19 cellular contexts compared by ENCODE assay signal in genomic region chr6:11397622-11398450, GRCh38.
DNase-seq lines count a peak whose midpoint lies in the region; ATAC-seq, FAIRE-seq and TF ChIP-seq lines count a peak whose summit lies in the region.
"Had no signal": no experiment of that assay in that cellular context is flagged by ENCODE, and none has a peak within 500 bp of the region (broad histone marks: within the 10 kb centered on the region; RNA-seq: fewer than 3 reads in every experiment).

No MANE protein-coding gene starts in this region.

- H3K9me3 Mint-ChIP-seq in neural crest cell, result peaks cover 16% of the 10 kb centered on the region
- H3K9me3 Mint-ChIP-seq: IgD-negative memory B cell had no signal

- H3K4me3 ChIP-seq in NB4 (ENCODE audit: low read depth, low read length), result no peak overlapping the region
- H3K4me3 ChIP-seq in K562, result no peak overlapping the region
- no peak overlapping the region for H3K4me3 ChIP-seq in right atrium auricular region
- H3K4me3 ChIP-seq in MM.1S (ENCODE audit: low read length), result no peak overlapping the region
- H3K4me3 ChIP-seq: SJSA1 had no signal

- 2% methylated on average over 5 of the region's 5 CpGs for WGBS in K562 (ENCODE audit: insufficient coverage, low coverage, missing lambda C conversion rate)

- no peaks in the 10 kb centered on the region for H3K36me3 ChIP-seq in K562 (ENCODE audit: control insufficient read depth, insufficient read depth, low read length)
- no peaks in the 10 kb centered on the region for H3K36me3 ChIP-seq in right atrium auricular region
- H3K36me3 ChIP-seq in MM.1S (replicated peaks; ENCODE audit: insufficient read depth, low read length), result no peaks in the 10 kb centered on the region
- H3K36me3 ChIP-seq: SJSA1 had no signal

- H3K9me3 ChIP-seq in K562 (replicated peaks; ENCODE audit: control insufficient read depth, insufficient read depth, low read depth, low read length) (no peaks in the 10 kb centered on the region), right atrium auricular region (no peaks in the 10 kb centered on the region), MM.1S (replicated peaks; ENCODE audit: insufficient read depth, low read length) (no peaks in the 10 kb centered on the region), T-helper 17 cell (ENCODE audit: control insufficient read depth, low read length, poor library complexity, severe bottlenecking) (no peaks in the 10 kb centered on the region)
- H3K9me3 ChIP-seq: SJSA1 had no signal

- no peaks in the 10 kb centered on the region for H3K9me2 ChIP-seq in MM.1S (replicated peaks; ENCODE audit: insufficient read depth, low read length)

- TF ChIP-seq EP300 in K562 (IDR thresholded peaks at IDR 0.05; ENCODE audit: low read length), result no peak

- no peaks in the 10 kb centered on the region for H3K36me3 Mint-ChIP-seq in neural crest cell (ENCODE audit: low read depth)
- H3K36me3 Mint-ChIP-seq in T-helper 17 cell (ENCODE audit: low read depth), result peaks cover 7% of the 10 kb centered on the region
- H3K36me3 Mint-ChIP-seq: CD4-positive, CD25-positive, alpha-beta regulatory T cell had no signal

- TF ChIP-seq POLR2A in NB4 (IDR thresholded peaks at IDR 0.05; ENCODE audit: extremely low read depth, insufficient read length) (no peak), K562 (conservative IDR thresholded peaks at IDR 0.05) (no peak)

- H3K27ac Mint-ChIP-seq in neural crest cell (ENCODE audit: unreplicated experiment), result peak overlapping the region; percentile 12
- no peak overlapping the region for H3K27ac Mint-ChIP-seq in T-helper 17 cell

- H4K20me1 ChIP-seq in K562 (replicated peaks; ENCODE audit: control insufficient read depth, insufficient read depth, low read length) (no peaks in the 10 kb centered on the region), MM.1S (ENCODE audit: insufficient read depth, low read length) (no peaks in the 10 kb centered on the region)

- BruUV-seq in K562 (replicated peaks; lab: Mats Ljungman, UMichigan), result no TSS peak

- H3K27me3 ChIP-seq in K562 (ENCODE audit: control insufficient read depth in 2 of 2, insufficient read depth in 2 of 2, low read length in 2 of 2) (peaks cover 0 to 6% of the 10 kb centered on the region in 2 experiments; a peak in 2 of 5 replicates), right atrium auricular region (no peaks in the 10 kb centered on the region), MM.1S (replicated peaks; ENCODE audit: insufficient read depth, low read length) (no peaks in the 10 kb centered on the region)
- H3K27me3 ChIP-seq: SJSA1 had no signal

- POLR2A ChIA-PET in K562 (lab: Yijun Ruan, JAX), result interaction anchor here (1.0 to 1.6 kb wide), 2 partner anchors 15 to 74 kb away, joined by 3 to 4 read pairs; no protein-coding TSS in a partner anchor

- DNase-seq in CD1c-positive myeloid dendritic cell (ENCODE audit: extremely low spot score), result peak; percentile 40
- DNase-seq in NB4 (ENCODE audit: low read depth), result peak; percentile 12
- no peak for DNase-seq in K562 (ENCODE audit: extremely low read depth in 1 of 4, low spot score in 3 of 4)
- DNase-seq in neural crest cell (ENCODE audit: low read depth, low spot score), result no peak
- no peak for DNase-seq in right atrium auricular region (ENCODE audit: low spot score)
- DNase-seq in MM.1S, result no peak
- no peak for DNase-seq in T-helper 17 cell
- no peak for DNase-seq in NCI-H82 treated with DMSO at 0.1 percent for 48 hours (lab: John Stamatoyannopoulos, UW; ENCODE audit: unreplicated experiment)
- DNase-seq: CD4-positive, CD25-positive, alpha-beta regulatory T cell; DMS79; NCI-H1092 treated with DMSO at 0.1 percent for 48 hours; NCI-H1694 treated with DMSO at 0.1 percent for 48 hours; NCI-H446; NCI-H774; OCI-M1; SW 1271 had no signal

- no peaks in the 10 kb centered on the region for H3F3A ChIP-seq in MM.1S (ENCODE audit: insufficient read depth, low read length)

- ATAC-seq in K562, result no peak
- ATAC-seq in T-helper 17 cell, result no peak

- H3K79me2 ChIP-seq in K562 (ENCODE audit: control insufficient read depth, insufficient read depth, low read length) (no peaks in the 10 kb centered on the region), MM.1S (ENCODE audit: low read length) (no peaks in the 10 kb centered on the region)

- FAIRE-seq in K562 (lab: Jason Lieb, UNC), result peak; percentile 55
- FAIRE-seq: G401.6 had no signal

- H3K27me3 Mint-ChIP-seq in neural crest cell (ENCODE audit: low read depth) (no peaks in the 10 kb centered on the region), T-helper 17 cell (no peaks in the 10 kb centered on the region)
- H3K27me3 Mint-ChIP-seq: IgD-negative memory B cell had no signal

- H3K4me3 Mint-ChIP-seq in neural crest cell (no peak overlapping the region), T-helper 17 cell (no peak overlapping the region)
- H3K4me3 Mint-ChIP-seq: CD4-positive, CD25-positive, alpha-beta regulatory T cell; IgD-negative memory B cell had no signal

- TF ChIP-seq CTCF in NB4 (IDR thresholded peaks at IDR 0.05; ENCODE audit: low read depth, low read length) (no peak), K562 (IDR thresholded peaks at IDR 0.05 in 2 of 3, conservative IDR thresholded peaks at IDR 0.05 in 1 of 3; ENCODE audit: insufficient read depth in 2 of 3, low read depth in 1 of 3, low read length in 3 of 3) (no peak), neural crest cell (conservative IDR thresholded peaks at IDR 0.05) (no peak), right atrium auricular region (IDR thresholded peaks at IDR 0.05) (no peak), MM.1S (IDR thresholded peaks at IDR 0.05; ENCODE audit: low read length) (no peak)

- no peak overlapping the region; the same call in 2 of the 3 replicates for H3K27ac ChIP-seq in K562 (ENCODE audit: extremely low read depth, low read depth, low read length)
- H3K27ac ChIP-seq in right atrium auricular region, result no peak overlapping the region
- H3K27ac ChIP-seq in MM.1S (ENCODE audit: low read length), result no peak overlapping the region
- H3K27ac ChIP-seq: SJSA1 had no signal

- CTCF ChIA-PET in K562 (lab: Yijun Ruan, JAX; ENCODE audit: low intra/inter-chr PET ratio), result no interaction called here

- H2AFZ ChIP-seq in K562 (ENCODE audit: low read depth, low read length) (no peak overlapping the region; the same call in 1 of the 2 replicates), MM.1S (ENCODE audit: low read length) (no peak overlapping the region)

- H3K4me1 ChIP-seq in K562 (replicated peaks in 1 of 2; ENCODE audit: control insufficient read depth in 2 of 2, insufficient read depth in 2 of 2, low read length in 2 of 2) (peaks cover 5 to 20% of the 10 kb centered on the region in 2 experiments; a peak in 4 of 5 replicates), right atrium auricular region (peaks cover 0 to 13% of the 10 kb centered on the region in 2 donors), MM.1S (ENCODE audit: low read length) (no peaks in the 10 kb centered on the region)

- H3K9me1 ChIP-seq in K562 (ENCODE audit: control insufficient read depth, insufficient read depth, low read length), result no peaks in the 10 kb centered on the region

- in situ Hi-C loops in K562 (cut with MboI), result no loop called here

- no peak for TF ChIP-seq RAD21 in K562 (CRISPR knock-in tag; conservative IDR thresholded peaks at IDR 0.05 in 1 of 2, IDR thresholded peaks at IDR 0.05 in 1 of 2)

- intact Hi-C loops in K562 (cut with micrococcal nuclease), result no loop called here

- H3K4me1 Mint-ChIP-seq in neural crest cell (peaks cover 14% of the 10 kb centered on the region), T-helper 17 cell (no peaks in the 10 kb centered on the region)

- H3K9ac ChIP-seq in K562 (ENCODE audit: insufficient read depth in 1 of 2, low read depth in 2 of 2, low read length in 2 of 2) (no peak overlapping the region), MM.1S (ENCODE audit: low read length) (no peak overlapping the region)

- H3K4me2 ChIP-seq in K562 (ENCODE audit: insufficient read depth, low read length), result no peak overlapping the region
- H3K4me2 ChIP-seq in MM.1S (ENCODE audit: low read depth, low read length), result no peak overlapping the region

TF ChIP-seq in K562, 482 proteins besides CTCF, POLR2A, EP300 and RAD21:
- TF ChIP-seq ZBTB17 (CRISPR knock-in tag; IDR thresholded peaks at IDR 0.05) (no peak), ETV6 (IDR thresholded peaks at IDR 0.05; ENCODE audit: borderline replicate concordance in 1 of 2, low read depth in 2 of 2, low read length in 1 of 2) (no peak), ETV6 (CRISPR knock-in tag; IDR thresholded peaks at IDR 0.05; ENCODE audit: borderline replicate concordance) (no peak), FOXA3 (CRISPR knock-in tag; conservative IDR thresholded peaks at IDR 0.05 in 1 of 2, IDR thresholded peaks at IDR 0.05 in 1 of 2) (no peak), ELK1 (CRISPR knock-in tag; IDR thresholded peaks at IDR 0.05) (no peak), ESRRA (IDR thresholded peaks at IDR 0.05; ENCODE audit: borderline replicate concordance, low read depth) (peak; percentile 81), EP400 (IDR thresholded peaks at IDR 0.05) (no peak), XRCC3 (IDR thresholded peaks at IDR 0.05) (no peak), ZNF644 (tag; IDR thresholded peaks at IDR 0.05; ENCODE audit: low read depth) (no peak), GTF2A2 (tag; IDR thresholded peaks at IDR 0.05) (no peak), SPI1 (IDR thresholded peaks at IDR 0.05; ENCODE audit: borderline replicate concordance, low read depth, low read length) (peak; percentile 76; the same call in 1 of the 2 replicates), TARDBP (IDR thresholded peaks at IDR 0.05) (no peak), RCOR1 (IDR thresholded peaks at IDR 0.05; ENCODE audit: borderline replicate concordance in 1 of 2, low read depth in 2 of 2, low read length in 2 of 2) (0 out of 4 replicates have a peak, but pooled peaks of 1 of the 2 experiments have one; percentile 23)

Comparison
In these comparisons a context has a peak if more than half of its experiments do, and no peak if none do; other contexts are left out.
1. DNase-seq: peak in CD1c-positive myeloid dendritic cell (single experiment) and NB4 (single experiment); none in K562 (0 of 4), neural crest cell (single experiment), right atrium auricular region (single experiment), MM.1S (single experiment), T-helper 17 cell (0 of 3) and NCI-H82 treated with DMSO at 0.1 percent for 48 hours (single experiment).